ENCODE assay signal across 1 cellular context in genomic region chr16:88383401-88384221, GRCh38.
TF ChIP-seq lines count a peak whose summit lies in the region.

No MANE protein-coding gene starts in this region.

TF ChIP-seq in A549, 52 proteins besides CTCF, POLR2A, EP300 and RAD21 (continued from another document):
- TF ChIP-seq E2F6 (IDR thresholded peaks at IDR 0.05; ENCODE audit: borderline replicate concordance, low read depth), result peak; percentile 88; the same call in 1 of the 2 replicates
- TF ChIP-seq PHF8 (IDR thresholded peaks at IDR 0.05; ENCODE audit: borderline replicate concordance, low read depth), result no peak
- 0 out of 2 replicates have a peak, but pooled peaks have one; percentile 66 for TF ChIP-seq RARB (CRISPR knock-in tag; IDR thresholded peaks at IDR 0.05)
- TF ChIP-seq CHD2 (IDR thresholded peaks at IDR 0.05; ENCODE audit: low read length, partially characterized antibody), result no peak
- no peak for TF ChIP-seq HDAC2 (IDR thresholded peaks at IDR 0.05)
- no peak for TF ChIP-seq SREBF2 (IDR thresholded peaks at IDR 0.05)
- TF ChIP-seq BCL3 (IDR thresholded peaks at IDR 0.05), result 0 out of 3 replicates have a peak, but pooled peaks have one; percentile 11
- TF ChIP-seq GATA3 (IDR thresholded peaks at IDR 0.05; ENCODE audit: borderline replicate concordance), result no peak
- no peak for TF ChIP-seq HES2 (IDR thresholded peaks at IDR 0.05)
- TF ChIP-seq TFCP2L1 (CRISPR knock-in tag; IDR thresholded peaks at IDR 0.05), result no peak
- no peak for TF ChIP-seq PBX3 (IDR thresholded peaks at IDR 0.05)
- TF ChIP-seq ZSCAN20 (CRISPR knock-in tag; IDR thresholded peaks at IDR 0.05), result no peak
- no peak for TF ChIP-seq ZC3H11A (IDR thresholded peaks at IDR 0.05)
- TF ChIP-seq MAZ (IDR thresholded peaks at IDR 0.05; ENCODE audit: borderline replicate concordance, low read depth, low read length), result no peak
- TF ChIP-seq USF2 (IDR thresholded peaks at IDR 0.05), result peak; percentile 28; the same call in 1 of the 2 replicates
- TF ChIP-seq FOSL2 (IDR thresholded peaks at IDR 0.05), result no peak
- TF ChIP-seq FOSL2 (CRISPR knock-in tag; IDR thresholded peaks at IDR 0.05), result 0 out of 2 replicates have a peak, but pooled peaks have one; percentile 12
- no peak for TF ChIP-seq REST (IDR thresholded peaks at IDR 0.05)
- 0 out of 2 replicates have a peak, but pooled peaks have one; percentile 76 for TF ChIP-seq TP53 (CRISPR knock-in tag; IDR thresholded peaks at IDR 0.05)
- no peak for TF ChIP-seq KDM1A (IDR thresholded peaks at IDR 0.05; ENCODE audit: low read depth)
- TF ChIP-seq CEBPB (IDR thresholded peaks at IDR 0.05), result no peak
- no peak for TF ChIP-seq JUNB (IDR thresholded peaks at IDR 0.05)
- no peak for TF ChIP-seq HEYL (CRISPR knock-in tag; IDR thresholded peaks at IDR 0.05)
- no peak for TF ChIP-seq CBX8 (IDR thresholded peaks at IDR 0.05)
- peak; percentile 96 for TF ChIP-seq MAX (IDR thresholded peaks at IDR 0.05)
- TF ChIP-seq EHMT2 (IDR thresholded peaks at IDR 0.05; ENCODE audit: low read depth), result no peak
- TF ChIP-seq ZFP36 (IDR thresholded peaks at IDR 0.05; ENCODE audit: borderline replicate concordance, partially characterized antibody), result no peak
- TF ChIP-seq CBX2 (IDR thresholded peaks at IDR 0.05; ENCODE audit: borderline replicate concordance, low read depth), result no peak
- TF ChIP-seq ELK1 (IDR thresholded peaks at IDR 0.05; ENCODE audit: low read depth, low read length), result no peak
- no peak for TF ChIP-seq NFE2L2 (conservative IDR thresholded peaks at IDR 0.05; ENCODE audit: low read length)
